In genomic region chr1:154353460-154353904, GRCh38 we compare ENCODE assay signal across 1 cellular context.
TF ChIP-seq lines count a peak whose summit lies in the region.

No MANE protein-coding gene starts in this region.

TF ChIP-seq in HepG2, 621 proteins besides CTCF, POLR2A, EP300 and RAD21 (continued from another document):
- peak; percentile 15; the same call in 1 of the 2 replicates for TF ChIP-seq ZNF512B (CRISPR knock-in tag; IDR thresholded peaks at IDR 0.05; ENCODE audit: borderline replicate concordance)
- no peak for TF ChIP-seq ZNF343 (CRISPR knock-in tag; IDR thresholded peaks at IDR 0.05)
- peak; percentile 61 for TF ChIP-seq NR2C2 (CRISPR knock-in tag; IDR thresholded peaks at IDR 0.05; ENCODE audit: borderline replicate concordance)
- no peak for TF ChIP-seq ZNF616 (CRISPR knock-in tag; IDR thresholded peaks at IDR 0.05; ENCODE audit: low read depth)
- no peak for TF ChIP-seq ZNF709 (CRISPR knock-in tag; IDR thresholded peaks at IDR 0.05)
- no peak for TF ChIP-seq GTF2F1 (IDR thresholded peaks at IDR 0.05; ENCODE audit: low read length)
- no peak for TF ChIP-seq DDIT3 (CRISPR knock-in tag; IDR thresholded peaks at IDR 0.05)
- TF ChIP-seq ERF (CRISPR knock-in tag; IDR thresholded peaks at IDR 0.05), result no peak
- TF ChIP-seq SMC3 (IDR thresholded peaks at IDR 0.05; ENCODE audit: low read length), result peak; percentile 45; the same call in 1 of the 2 replicates
- TF ChIP-seq AKNA (CRISPR knock-in tag; IDR thresholded peaks at IDR 0.05; ENCODE audit: borderline replicate concordance), result no peak
- TF ChIP-seq ZGPAT (CRISPR knock-in tag; IDR thresholded peaks at IDR 0.05), result no peak
- TF ChIP-seq TSC22D2 (CRISPR knock-in tag; IDR thresholded peaks at IDR 0.05; ENCODE audit: borderline replicate concordance), result no peak
- no peak for TF ChIP-seq ZNF564 (CRISPR knock-in tag; IDR thresholded peaks at IDR 0.05)
- TF ChIP-seq NCOA1 (CRISPR knock-in tag; IDR thresholded peaks at IDR 0.05), result no peak
- TF ChIP-seq ZNF121 (CRISPR knock-in tag; IDR thresholded peaks at IDR 0.05), result peak; percentile 5; the same call in 1 of the 2 replicates
- peak; percentile 56 for TF ChIP-seq HNF4A (CRISPR knock-in tag; IDR thresholded peaks at IDR 0.05)
- TF ChIP-seq ZHX2 (IDR thresholded peaks at IDR 0.05; ENCODE audit: low read depth), result no peak
- TF ChIP-seq ZHX2 (CRISPR knock-in tag; IDR thresholded peaks at IDR 0.05; ENCODE audit: borderline replicate concordance), result no peak
- no peak for TF ChIP-seq ZNF891 (CRISPR knock-in tag; IDR thresholded peaks at IDR 0.05)
- TF ChIP-seq FOSL2 (CRISPR knock-in tag; IDR thresholded peaks at IDR 0.05), result peak; percentile 49; the same call in 1 of the 2 replicates
- no peak for TF ChIP-seq MXD1 (CRISPR knock-in tag; IDR thresholded peaks at IDR 0.05)
- no peak for TF ChIP-seq MLLT10 (CRISPR knock-in tag; IDR thresholded peaks at IDR 0.05)
- TF ChIP-seq MYPOP (CRISPR knock-in tag; IDR thresholded peaks at IDR 0.05), result no peak
- no peak for TF ChIP-seq ZNF180 (CRISPR knock-in tag; IDR thresholded peaks at IDR 0.05; ENCODE audit: borderline replicate concordance, low read depth)
- TF ChIP-seq TRIM22 (IDR thresholded peaks at IDR 0.05), result no peak
- TF ChIP-seq PCBP2 (optimal IDR thresholded peaks at IDR 0.05; ENCODE audit: low read depth, low read length, poor library complexity, severe bottlenecking), result no peak
- TF ChIP-seq SOX13 (IDR thresholded peaks at IDR 0.05), result no peak
- no peak for TF ChIP-seq SOX13 (CRISPR knock-in tag; conservative IDR thresholded peaks at IDR 0.05 in 1 of 2, IDR thresholded peaks at IDR 0.05 in 1 of 2)
- no peak for TF ChIP-seq HCFC1 (IDR thresholded peaks at IDR 0.05; ENCODE audit: low read depth, low read length)
- TF ChIP-seq RARA (CRISPR knock-in tag; IDR thresholded peaks at IDR 0.05), result 0 out of 2 replicates have a peak, but pooled peaks have one; percentile 13
